28 cellular contexts compared by ENCODE assay signal in genomic region chr10:955820-956217, GRCh38. TPM values are rescaled to one million over a fixed set of nuclear protein-coding genes. Genes with fewer than 3 reads are reported as not detected.
DNase-seq lines count a peak whose midpoint lies in the region; ATAC-seq, FAIRE-seq and TF ChIP-seq lines count a peak whose summit lies in the region.
"Had no signal": no experiment of that assay in that cellular context is flagged by ENCODE, and none has a peak within 500 bp of the region (broad histone marks: within the 10 kb centered on the region; RNA-seq: fewer than 3 reads in every experiment).

No MANE protein-coding gene starts in this region.

- H3K79me1 ChIP-seq in H1 (ENCODE audit: low read depth, low read length): no peaks in the 10 kb centered on the region

- H4K91ac ChIP-seq in H1 (replicated peaks; ENCODE audit: insufficient read length, low read length): no peak overlapping the region

- H3K9me3 ChIP-seq in H1 (ENCODE audit: insufficient read depth in 2 of 2, low read depth in 1 of 2, low read length in 1 of 2): no peaks in the 10 kb centered on the region
- no peaks in the 10 kb centered on the region for H3K9me3 ChIP-seq in lower lobe of right lung
- no peaks in the 10 kb centered on the region for H3K9me3 ChIP-seq in testis
- H3K9me3 ChIP-seq: colonic mucosa had no signal

- no peak overlapping the region for H2BK120ac ChIP-seq in H1 (replicated peaks; ENCODE audit: low read depth, low read length)

- H3K23ac ChIP-seq in H1 (ENCODE audit: insufficient read length): no peak overlapping the region

- no peak overlapping the region for H3K4me3 ChIP-seq in H1 (ENCODE audit: extremely low read depth in 1 of 4, insufficient read depth in 2 of 4, low read depth in 3 of 4, low read length in 4 of 4)
- H3K4me3 ChIP-seq in lower lobe of right lung: no peak overlapping the region
- H3K4me3 ChIP-seq in testis: no peak overlapping the region
- H3K4me3 ChIP-seq: colonic mucosa had no signal

- no peak overlapping the region for H3K14ac ChIP-seq in H1 (ENCODE audit: insufficient read length)

- H3K4me2 ChIP-seq in H1 (ENCODE audit: insufficient read depth in 1 of 2, low read depth in 2 of 2, low read length in 2 of 2): no peak overlapping the region

- no peak overlapping the region for H2BK12ac ChIP-seq in H1 (ENCODE audit: low read depth, low read length)

- H3K27ac ChIP-seq in H1 (ENCODE audit: low read depth, low read length) (no peak overlapping the region), lower lobe of right lung (peak overlapping the region; percentile 72), testis (no peak overlapping the region)
- H3K27ac ChIP-seq: colonic mucosa, VCaP had no signal

- TF ChIP-seq CTCF in H1 (IDR thresholded peaks at IDR 0.05; ENCODE audit: control extremely low read depth in 1 of 3, insufficient read depth in 1 of 3, low read depth in 1 of 3, low read length in 3 of 3): 0 out of 4 replicates have a peak, but pooled peaks of 1 of the 3 experiments have one; percentile 1
- peak; percentile 9 for TF ChIP-seq CTCF in lower lobe of right lung (IDR thresholded peaks at IDR 0.05)
- no peak for TF ChIP-seq CTCF in testis (IDR thresholded peaks at IDR 0.05)

- H4K5ac ChIP-seq in H1 (ENCODE audit: insufficient read length, low read depth, low read length): no peak overlapping the region

- H2AK5ac ChIP-seq in H1 (ENCODE audit: low read depth, low read length): no peak overlapping the region

- H3K56ac ChIP-seq in H1 (replicated peaks; ENCODE audit: insufficient read length, low read depth, low read length): no peak overlapping the region

- no peak for TF ChIP-seq POLR2A in H1 (IDR thresholded peaks at IDR 0.05; ENCODE audit: control extremely low read depth in 1 of 2, low read depth in 2 of 2, low read length in 2 of 2)
- TF ChIP-seq POLR2A in testis (IDR thresholded peaks at IDR 0.05): no peak

- H3K4me1 ChIP-seq in H1 (replicated peaks in 1 of 4; ENCODE audit: control insufficient read depth in 3 of 4, insufficient read depth in 4 of 4, low read length in 3 of 4) (no peaks in the 10 kb centered on the region; a peak in 2 of 7 replicates), lower lobe of right lung (no peaks in the 10 kb centered on the region), testis (peaks cover 5% of the 10 kb centered on the region)
- H3K4me1 ChIP-seq: colonic mucosa had no signal

- peak; percentile 72 for DNase-seq in G401 (ENCODE audit: low spot score)
- peak; percentile 26 for DNase-seq in KBM-7
- DNase-seq in H1 (ENCODE audit: low read depth in 1 of 2, low spot score in 2 of 2): no peak
- no peak for DNase-seq in lower lobe of right lung
- no peak for DNase-seq in testis
- DNase-seq in Kasumi-1 (lab: John Stamatoyannopoulos, UW): no peak
- no peak for DNase-seq in NCI-H2081 (lab: John Stamatoyannopoulos, UW)
- DNase-seq in anterior cingulate cortex (lab: John Stamatoyannopoulos, UW): no peak
- DNase-seq: activated CD4-positive, alpha-beta T cell treated with anti-CD3 and anti-CD28 coated beads, Interleukin-2, amount 10 ng/mL, durations not matched to agents 7 days and 5 days; activated CD8-positive, alpha-beta memory T cell treated with anti-CD3 and anti-CD28 coated beads, Interleukin-2, amount 10 ng/mL, durations not matched to agents 7 days and 5 days; activated naive CD4-positive, alpha-beta T cell treated with anti-CD3 and anti-CD28 coated beads for 36 hours; activated T-cell treated with anti-CD3 and anti-CD28 coated beads, Interleukin-2, amount 50 U/mL, for 72 hours; CD8-positive, alpha-beta T cell; colonic mucosa; DMS 273 treated with DMSO at 0.1 percent for 48 hours; effector CD8-positive, alpha-beta T cell; foreskin fibroblast; HFFc6; Karpas-422; left cardiac atrium; NCI-H1048; NCI-H1694; NCI-H2171; NCI-H510A treated with DMSO at 0.1 percent for 48 hours; Right ventricle myocardium superior; stimulated activated CD4-positive, alpha-beta T cell treated with anti-CD3 and anti-CD28 coated beads, Interleukin-15, amount 100 ng/mL, for 24 hours; stimulated activated naive CD4-positive, alpha-beta T cell treated with Interleukin-2 at 50 U/mL for 16 hours had no signal

- 86% methylated on average over 8 of the region's 9 CpGs; no CpG with 5 or more reads in 1 of the 2 experiments for WGBS in H1 (ENCODE audit: extremely low coverage in 1 of 2, insufficient coverage in 1 of 2, insufficient read length in 1 of 2, insufficient replicate concordance in 2 of 2, low coverage in 1 of 2, low lambda C conversion rate in 2 of 2, missing lambda C conversion rate in 1 of 2), 2 experiments
- 69 to 75% methylated on average over 9 of the region's 9 CpGs for WGBS in testis, 2 donors

- no peak overlapping the region for H3K9ac ChIP-seq in H1 (replicated peaks in 1 of 4; ENCODE audit: extremely low read depth in 1 of 4, low read depth in 3 of 4, low read length in 3 of 4)

- FAIRE-seq in H1 (lab: Jason Lieb, UNC): no peak

- H3K4ac ChIP-seq in H1 (replicated peaks; ENCODE audit: insufficient read length, low read depth, low read length): no peak overlapping the region

- in situ Hi-C loops in G401 (cut with HindIII; ENCODE audit: low sequenced_read_pairs): no loop called here
- in situ Hi-C loops in KBM-7 (cut with MboI; ENCODE audit: low pct_unique_long_range_greater_than_20kb, low sequenced_read_pairs): no loop called here

- H3K27me3 ChIP-seq in H1 (replicated peaks in 1 of 4; ENCODE audit: control insufficient read depth in 3 of 4, extremely low read depth in 1 of 4, insufficient read depth in 3 of 4, low read length in 3 of 4) (no peaks in the 10 kb centered on the region), lower lobe of right lung (ENCODE audit: low read depth) (no peaks in the 10 kb centered on the region), testis (no peaks in the 10 kb centered on the region)
- H3K27me3 ChIP-seq: colonic mucosa had no signal

- no peak for TF ChIP-seq EP300 in H1 (IDR thresholded peaks at IDR 0.05; ENCODE audit: borderline replicate concordance in 1 of 2, low read depth in 2 of 2, low read length in 2 of 2)

- ATAC-seq in lower lobe of right lung: peak; percentile 75 to 78
- ATAC-seq: activated CD8-positive, alpha-beta memory T cell treated with anti-CD3 and anti-CD28 coated beads, Interleukin-2, amount 10 ng/mL, durations not matched to agents 7 days and 5 days; activated T-cell treated with anti-CD3 and anti-CD28 coated beads, Interleukin-2, amount 50 U/mL, for 72 hours; CD8-positive, alpha-beta T cell; left cardiac atrium had no signal

- CTCF ChIA-PET in H1 (lab: Charles Lee; ENCODE audit: partially characterized antibody): interaction anchor here (1.6 kb wide), 1 partner anchor 23 kb away, joined by 6 read pairs; no protein-coding TSS in a partner anchor

- H3K36me3 ChIP-seq in H1 (ENCODE audit: control insufficient read depth in 2 of 4, insufficient read depth in 4 of 4, low read length in 3 of 4): no peaks in the 10 kb centered on the region
- H3K36me3 ChIP-seq in lower lobe of right lung: no peaks in the 10 kb centered on the region
- H3K36me3 ChIP-seq in testis (ENCODE audit: low read depth, missing control alignments): no peaks in the 10 kb centered on the region
- H3K36me3 ChIP-seq: colonic mucosa had no signal

- no peaks in the 10 kb centered on the region; the same call in 1 of the 2 replicates for H3K23me2 ChIP-seq in H1 (ENCODE audit: low read depth, low read length)

- H2BK5ac ChIP-seq in H1 (ENCODE audit: low read depth, low read length): no peak overlapping the region

- intact Hi-C loops in lower lobe of right lung (cut with DNase I) (no loop called here), testis (cut with DNase I; ENCODE audit: low total_unique reads) (no loop called here)

- no peak overlapping the region for H2BK20ac ChIP-seq in H1 (ENCODE audit: low read length)

- H2BK15ac ChIP-seq in H1 (ENCODE audit: low read length): no peak overlapping the region

- H3K18ac ChIP-seq in H1 (ENCODE audit: extremely low read depth, low read length): no peak overlapping the region

- peak overlapping the region; percentile 51; the same call in 1 of the 2 replicates for H2AFZ ChIP-seq in H1 (ENCODE audit: low read length)

- POLR2A ChIA-PET in H1 (lab: Charles Lee; ENCODE audit: partially characterized antibody): interaction anchor here (0.5 to 1.5 kb wide), 4 partner anchors 34 to 62 kb away, joined by 3 to 4 read pairs (median 4); no protein-coding TSS in a partner anchor

- no peaks in the 10 kb centered on the region for H4K20me1 ChIP-seq in H1 (replicated peaks in 1 of 2; ENCODE audit: control insufficient read depth in 1 of 2, insufficient read depth in 2 of 2, low read length in 2 of 2)

- TF ChIP-seq RAD21 in H1 (IDR thresholded peaks at IDR 0.05 in 1 of 2, conservative IDR thresholded peaks at IDR 0.05 in 1 of 2; ENCODE audit: low read depth in 2 of 2, low read length in 2 of 2): peak in 1 of 2 experiments; percentile 36; a peak in 3 of 4 replicates

- peak overlapping the region; percentile 41; the same call in 1 of the 2 replicates for H4K8ac ChIP-seq in H1 (ENCODE audit: extremely low read depth, insufficient read depth, low read length)

- H3K79me2 ChIP-seq in H1 (ENCODE audit: control insufficient read depth in 1 of 2, insufficient read depth in 2 of 2, low read length in 2 of 2): no peaks in the 10 kb centered on the region

RNA-seq across cellular contexts. Expression of gene LARP4B, which starts 24.3 kb away (rescaled TPM):
- total RNA-seq in G401 (2014; rRNA removed; shearing (Covaris generic)): 15.2 and 24.3 TPM in 2 replicates
- 78.6 and 82.8 TPM in 2 replicates for total RNA-seq in H1 (2021; fragmentation: NEBNext Ultra II Directional; extraction: Animal tissue kit (Norgen Biotek cat#: 25700))
- 20.1 and 21.7 TPM in 2 replicates for polyA plus RNA-seq in H1 (2011; rRNA removed)
- polyA plus RNA-seq in H1 (2011; cell fraction: cytosol; rRNA removed): 24.2 TPM
- 56.9 TPM for polyA plus RNA-seq in H1 (2011; cell fraction: nucleus; rRNA removed)
- 22.6 to 36.3 TPM (median 27.3 TPM) in 4 replicates for polyA plus RNA-seq in H1 (2012, experiment 1 of 2)
- 5.4 TPM for polyA plus RNA-seq in H1 (2012, experiment 2 of 2)
- 21.5 TPM for polyA plus RNA-seq in H1 (2013, experiment 1 of 2)
- 19.5 TPM for polyA plus RNA-seq in H1 (2013, experiment 2 of 2)
- 64.2 and 84.0 TPM in 2 replicates for polyA minus RNA-seq in H1 (2011; rRNA and poly(A)+ RNA removed)
- 38.7 TPM for polyA minus RNA-seq in H1 (2011; cell fraction: cytosol; rRNA and poly(A)+ RNA removed)
- 84.8 TPM for polyA minus RNA-seq in H1 (2011; cell fraction: nucleus; rRNA and poly(A)+ RNA removed)
- 114 TPM for total RNA-seq in lower lobe of right lung
- 10 to 100 TPM; 95.3 to 98.6 TPM for total RNA-seq in testis
- polyA plus RNA-seq in testis (ENCODE audit: insufficient read depth, low read depth, low replicate concordance): 54.2 TPM

RNA-seq across cellular contexts. Expression of gene GTPBP4, which starts 32.4 kb away (rescaled TPM):
- total RNA-seq in G401 (2014; rRNA removed; shearing (Covaris generic)): 79.6 and 88.8 TPM in 2 replicates
- total RNA-seq in H1 (2021; fragmentation: NEBNext Ultra II Directional; extraction: Animal tissue kit (Norgen Biotek cat#: 25700)): 89.2 and 98.1 TPM in 2 replicates
- 15.5 and 16.9 TPM in 2 replicates for polyA plus RNA-seq in H1 (2011; rRNA removed)
- polyA plus RNA-seq in H1 (2011; cell fraction: cytosol; rRNA removed): 39.6 TPM
- 31.4 TPM for polyA plus RNA-seq in H1 (2011; cell fraction: nucleus; rRNA removed)
- 62.2 to 74.1 TPM (median 65.8 TPM) in 4 replicates for polyA plus RNA-seq in H1 (2012, experiment 1 of 2)
- 2.7 TPM for polyA plus RNA-seq in H1 (2012, experiment 2 of 2)
- polyA plus RNA-seq in H1 (2013, experiment 1 of 2): 43.9 TPM
- 43.8 TPM for polyA plus RNA-seq in H1 (2013, experiment 2 of 2)
- 46.1 and 49.7 TPM in 2 replicates for polyA minus RNA-seq in H1 (2011; rRNA and poly(A)+ RNA removed)
- polyA minus RNA-seq in H1 (2011; cell fraction: cytosol; rRNA and poly(A)+ RNA removed): 27.1 TPM
- 63.6 TPM for polyA minus RNA-seq in H1 (2011; cell fraction: nucleus; rRNA and poly(A)+ RNA removed)
- total RNA-seq in lower lobe of right lung: 28.9 TPM
- 10 to 100 TPM; 54.9 to 57.2 TPM for total RNA-seq in testis
- 81.8 TPM for polyA plus RNA-seq in testis (ENCODE audit: insufficient read depth, low read depth, low replicate concordance)

Comparison
In these comparisons a context has a peak if more than half of its experiments do, and no peak if none do; other contexts are left out.
1. DNase-seq: peak in G401 (single experiment) and KBM-7 (single experiment); none in H1 (0 of 2), lower lobe of right lung (single experiment), testis (single experiment), Kasumi-1 (0 of 2), NCI-H2081 (0 of 2) and anterior cingulate cortex (0 of 58).